In genomic region chr11:86904001-86904400, GRCh38 we compare ENCODE assay signal across 16 cellular contexts. TPM values are rescaled to one million over a fixed set of nuclear protein-coding genes. Genes with fewer than 3 reads are reported as not detected.
DNase-seq lines count a peak whose midpoint lies in the region; ATAC-seq and TF ChIP-seq lines count a peak whose summit lies in the region.
"Had no signal": no experiment of that assay in that cellular context is flagged by ENCODE, and none has a peak within 500 bp of the region (broad histone marks: within the 10 kb centered on the region; RNA-seq: fewer than 3 reads in every experiment).

No MANE protein-coding gene starts in this region.

- TF ChIP-seq CTCF in Panc1 (IDR thresholded peaks at IDR 0.05) (no peak), hepatocyte (IDR thresholded peaks at IDR 0.05; ENCODE audit: poor library complexity) (no peak)

- H3K23ac ChIP-seq in mesenchymal stem cell (ENCODE audit: low read length in 2 of 2) = no peak overlapping the region

- intact Hi-C loops in Panc1 (cut with micrococcal nuclease; ENCODE audit: unreplicated experiment) = no loop called here

- POLR2A ChIA-PET in Panc1 (lab: Charles Lee) = no interaction called here

- H3K79me2 ChIP-seq in hepatocyte = no peaks in the 10 kb centered on the region

- no peaks in the 10 kb centered on the region for H3K9me2 ChIP-seq in hepatocyte (replicated peaks; ENCODE audit: insufficient read depth)

- H2BK15ac ChIP-seq in mesenchymal stem cell (ENCODE audit: low read depth, poor library complexity, severe bottlenecking) = no peak overlapping the region

- no peak overlapping the region for H2BK120ac ChIP-seq in mesenchymal stem cell (ENCODE audit: low read depth, low read length)

- H4K91ac ChIP-seq in mesenchymal stem cell (ENCODE audit: low read length) = no peak overlapping the region

- no peak overlapping the region for H3K14ac ChIP-seq in mesenchymal stem cell (ENCODE audit: low read length in 2 of 2)

- H3K4me1 ChIP-seq in Panc1 (ENCODE audit: control insufficient read depth, insufficient read depth, low read length) (no peaks in the 10 kb centered on the region), hepatocyte (ENCODE audit: insufficient read depth) (peaks cover 3% of the 10 kb centered on the region), mesenchymal stem cell (ENCODE audit: control insufficient read depth, insufficient read depth, low read depth, low read length) (no peaks in the 10 kb centered on the region)
- H3K4me1 ChIP-seq: BLaER1, HAP-1 had no signal

- H3K9ac ChIP-seq in mesenchymal stem cell (ENCODE audit: low read length) = no peak overlapping the region
- H3K9ac ChIP-seq: BLaER1 had no signal

- peak; percentile 12 for DNase-seq in DMS53 (lab: John Stamatoyannopoulos, UW)
- no peak for DNase-seq in DMS53 treated with DMSO at 0.1 percent for 48 hours (lab: John Stamatoyannopoulos, UW; ENCODE audit: unreplicated experiment)
- DNase-seq in Panc1 (ENCODE audit: low read depth, low spot score) = no peak
- DNase-seq in hepatocyte (ENCODE audit: low spot score) = no peak
- DNase-seq in activated gamma-delta T cell (lab: John Stamatoyannopoulos, UW) = no peak
- DNase-seq in mesenchymal stem cell = no peak
- DNase-seq: CD4-positive, CD25-positive, alpha-beta regulatory T cell; CD8-positive, alpha-beta T cell; DMS 273 treated with DMSO at 0.1 percent for 48 hours; DND-41; GOT3; HFFc6 had no signal

- no peak overlapping the region for H3K4ac ChIP-seq in mesenchymal stem cell (ENCODE audit: low read depth in 1 of 2, low read length in 2 of 2)

- no peak overlapping the region for H2BK5ac ChIP-seq in mesenchymal stem cell (ENCODE audit: low read depth, low read length, poor library complexity, severe bottlenecking)

- H2AK5ac ChIP-seq in mesenchymal stem cell (ENCODE audit: low read length, severe bottlenecking) = no peak overlapping the region

- no peak overlapping the region for H2BK12ac ChIP-seq in mesenchymal stem cell (ENCODE audit: low read length in 2 of 2)

- CTCF ChIA-PET in Panc1 (lab: Charles Lee) = interaction anchor here (0.7 kb wide), 1 partner anchor 9 kb away, joined by 12 read pairs; no protein-coding TSS in a partner anchor

- no peaks in the 10 kb centered on the region for H3K36me3 ChIP-seq in Panc1 (ENCODE audit: control insufficient read depth, insufficient read depth, low read length)
- no peaks in the 10 kb centered on the region for H3K36me3 ChIP-seq in hepatocyte (replicated peaks; ENCODE audit: insufficient read depth, low read depth)
- peaks cover 0 to 7% of the 10 kb centered on the region in 2 experiments for H3K36me3 ChIP-seq in mesenchymal stem cell (ENCODE audit: control insufficient read depth in 1 of 2, insufficient read depth in 2 of 2, low read depth in 1 of 2, low read length in 2 of 2)
- H3K36me3 ChIP-seq: BLaER1, HAP-1 had no signal

- ATAC-seq in Panc1 = no peak
- ATAC-seq: CD8-positive, alpha-beta T cell had no signal

- peaks cover 7% of the 10 kb centered on the region for H3K79me1 ChIP-seq in mesenchymal stem cell (replicated peaks; ENCODE audit: low read length, poor library complexity, severe bottlenecking)

- H3K27ac ChIP-seq in Panc1 (ENCODE audit: low read length) (no peak overlapping the region), hepatocyte (peak overlapping the region; percentile 12), mesenchymal stem cell (ENCODE audit: low read length, poor library complexity, severe bottlenecking) (no peak overlapping the region)
- H3K27ac ChIP-seq: 22Rv1, BLaER1, C4-2B had no signal

- no peak overlapping the region for H4K8ac ChIP-seq in mesenchymal stem cell (ENCODE audit: low read length)

- H3K4me2 ChIP-seq in hepatocyte (no peak overlapping the region), mesenchymal stem cell (ENCODE audit: low read length, poor library complexity, severe bottlenecking) (no peak overlapping the region)
- H3K4me2 ChIP-seq: BLaER1 had no signal

- H3K27me3 ChIP-seq in Panc1 (ENCODE audit: control insufficient read depth, insufficient read depth, low read length) (no peaks in the 10 kb centered on the region), hepatocyte (no peaks in the 10 kb centered on the region), mesenchymal stem cell (ENCODE audit: control insufficient read depth in 1 of 2, insufficient read depth in 1 of 2, low read length in 2 of 2) (no peaks in the 10 kb centered on the region)
- H3K27me3 ChIP-seq: BLaER1 had no signal

- H2AFZ ChIP-seq in hepatocyte (no peak overlapping the region), mesenchymal stem cell (ENCODE audit: low read depth, low read length) (no peak overlapping the region)

- no peaks in the 10 kb centered on the region for H3K9me3 ChIP-seq in Panc1 (ENCODE audit: control insufficient read depth, insufficient read depth, low read depth, low read length)
- no peaks in the 10 kb centered on the region for H3K9me3 ChIP-seq in hepatocyte (ENCODE audit: low read depth)
- H3K9me3 ChIP-seq in mesenchymal stem cell (ENCODE audit: control insufficient read depth, low read length) = no peaks in the 10 kb centered on the region
- H3K9me3 ChIP-seq: BLaER1, HAP-1 had no signal

- H3K4me3 ChIP-seq in Panc1 (ENCODE audit: low read depth in 2 of 2, low read length in 2 of 2) = no peak overlapping the region
- H3K4me3 ChIP-seq in hepatocyte = no peak overlapping the region
- no peak overlapping the region for H3K4me3 ChIP-seq in mesenchymal stem cell (ENCODE audit: insufficient read depth in 1 of 2, low read depth in 1 of 2, low read length in 2 of 2)
- H3K4me3 ChIP-seq: BLaER1, HAP-1 had no signal

- TSS peak; percentile 36 for BruUV-seq in Panc1 (replicated peaks; lab: Mats Ljungman, UMichigan)

- no peak overlapping the region for H3K18ac ChIP-seq in mesenchymal stem cell (ENCODE audit: low read depth in 1 of 2, low read length in 2 of 2)

- WGBS in hepatocyte (ENCODE audit: low lambda C conversion rate, missing lambda C conversion rate) = 75% methylated on average over 2 of the region's 2 CpGs
- 96% methylated on average over 2 of the region's 2 CpGs for WGBS in mesenchymal stem cell

- in situ Hi-C loops in Panc1 (cut with HindIII; ENCODE audit: low pct_unique_long_range_greater_than_20kb, low sequenced_read_pairs) = no loop called here

- H4K20me1 ChIP-seq in hepatocyte (ENCODE audit: insufficient read depth, poor library complexity, severe bottlenecking) = no peaks in the 10 kb centered on the region
- H4K20me1 ChIP-seq: BLaER1 had no signal

RNA-seq across cellular contexts. Expression of gene FZD4, which starts 51.2 kb away (rescaled TPM):
- total RNA-seq in Panc1 (2021; ENCODE audit: unreplicated experiment) (11.1 TPM), hepatocyte (17.6 and 18.9 TPM in 2 replicates)
- 4.7 TPM for polyA plus RNA-seq in Panc1 (2012; ENCODE audit: insufficient read length)
- polyA plus RNA-seq in hepatocyte = 6.8 and 7.7 TPM in 2 replicates
- polyA plus RNA-seq in mesenchymal stem cell (2013, experiment 1 of 2) = 3.3 TPM
- 3.2 TPM for polyA plus RNA-seq in mesenchymal stem cell (2013, experiment 2 of 2)
- total RNA-seq: CD4-positive, CD25-positive, alpha-beta regulatory T cell had no signal
- polyA plus RNA-seq: CD4-positive, CD25-positive, alpha-beta regulatory T cell had no signal
